Comparison of ENCODE assay signal across 1 cellular context in genomic region chr6:81894788-81895221, GRCh38.
TF ChIP-seq lines count a peak whose summit lies in the region.

No MANE protein-coding gene starts in this region.

TF ChIP-seq in IMR-90, 13 proteins besides CTCF, POLR2A, EP300 and RAD21 (continued from another document):
- no peak for TF ChIP-seq MAZ (IDR thresholded peaks at IDR 0.05; ENCODE audit: borderline replicate concordance, low read depth, low read length)
- no peak for TF ChIP-seq MAFK (IDR thresholded peaks at IDR 0.05; ENCODE audit: low read depth, low read length)
- TF ChIP-seq RFX5 (IDR thresholded peaks at IDR 0.05; ENCODE audit: low read depth, low read length), result no peak
- TF ChIP-seq FOS (IDR thresholded peaks at IDR 0.05; ENCODE audit: low read depth, low read length), result no peak
- TF ChIP-seq ELK1 (IDR thresholded peaks at IDR 0.05; ENCODE audit: borderline replicate concordance, low read depth, low read length), result no peak
- TF ChIP-seq MXI1 (IDR thresholded peaks at IDR 0.05; ENCODE audit: borderline replicate concordance, low read depth, low read length), result no peak
- TF ChIP-seq USF2 (IDR thresholded peaks at IDR 0.05; ENCODE audit: low read depth, low read length), result no peak
- no peak for TF ChIP-seq NFE2L2 (IDR thresholded peaks at IDR 0.05; ENCODE audit: low read depth, low read length)
- TF ChIP-seq BHLHE40 (IDR thresholded peaks at IDR 0.05; ENCODE audit: low read depth, low read length), result no peak
- no peak for TF ChIP-seq CHD1 (IDR thresholded peaks at IDR 0.05; ENCODE audit: low read depth, low read length)
